In genomic region chr16:83475108-83475507, GRCh38 we compare ENCODE assay signal across 18 cellular contexts.
"Had no signal": no experiment of that assay in that cellular context is flagged by ENCODE, and none has a peak within 500 bp of the region (broad histone marks: within the 10 kb centered on the region; RNA-seq: fewer than 3 reads in every experiment).

No MANE protein-coding gene starts in this region.

- H3K4me3 ChIP-seq: cardiac muscle cell, dorsolateral prefrontal cortex, mucosa of descending colon, stomach, testis, upper lobe of right lung had no signal

- H3K27ac ChIP-seq: cardiac muscle cell, dorsolateral prefrontal cortex, stomach, testis, upper lobe of right lung, VCaP had no signal

- DNase-seq: activated CD4-positive, alpha-beta T cell treated with anti-CD3 and anti-CD28 coated beads for 1 hour; activated CD4-positive, alpha-beta T cell treated with anti-CD3 and anti-CD28 coated beads, Interleukin-2, amount 50 U/mL, for 48 hours; activated CD8-positive, alpha-beta memory T cell treated with anti-CD3 and anti-CD28 coated beads, Interleukin-2, amount 10 ng/mL, durations not matched to agents 7 days and 5 days; activated naive CD4-positive, alpha-beta T cell treated with anti-CD3 and anti-CD28 coated beads, Interleukin-2, amount 10 ng/mL, durations not matched to agents 7 days and 5 days; activated T-cell treated with anti-CD3 and anti-CD28 coated beads, Interleukin-2, amount 50 U/mL, for 1 hour; dorsolateral prefrontal cortex; endodermal cell; left ventricle myocardium superior; mucosa of descending colon; naive thymus-derived CD4-positive, alpha-beta T cell; stimulated activated CD4-positive, alpha-beta T cell treated with anti-CD3 and anti-CD28 coated beads, Interleukin-12 subunit alpha, Interleukin-12 subunit beta, amount 100 ng/mL, for 4 hours; stimulated activated CD4-positive, alpha-beta T cell treated with anti-CD3 and anti-CD28 coated beads, Interleukin-2, amount 100 ng/mL, for 24 hours; stomach; T1000; testis; upper lobe of right lung had no signal

- H3K36me3 ChIP-seq: cardiac muscle cell, stomach, upper lobe of right lung had no signal

- H3K4me1 ChIP-seq: stomach, testis had no signal

- H3K27me3 ChIP-seq: dorsolateral prefrontal cortex, testis, upper lobe of right lung had no signal

- ATAC-seq: activated CD8-positive, alpha-beta memory T cell treated with anti-CD3 and anti-CD28 coated beads, Interleukin-2, amount 10 ng/mL, durations not matched to agents 7 days and 5 days; mucosa of descending colon; naive thymus-derived CD4-positive, alpha-beta T cell; upper lobe of right lung had no signal

- H3K9me3 ChIP-seq: mucosa of descending colon, stomach, testis, upper lobe of right lung had no signal
